Comparison of ENCODE assay signal across 2 cellular contexts in the genomic region with DNA sequence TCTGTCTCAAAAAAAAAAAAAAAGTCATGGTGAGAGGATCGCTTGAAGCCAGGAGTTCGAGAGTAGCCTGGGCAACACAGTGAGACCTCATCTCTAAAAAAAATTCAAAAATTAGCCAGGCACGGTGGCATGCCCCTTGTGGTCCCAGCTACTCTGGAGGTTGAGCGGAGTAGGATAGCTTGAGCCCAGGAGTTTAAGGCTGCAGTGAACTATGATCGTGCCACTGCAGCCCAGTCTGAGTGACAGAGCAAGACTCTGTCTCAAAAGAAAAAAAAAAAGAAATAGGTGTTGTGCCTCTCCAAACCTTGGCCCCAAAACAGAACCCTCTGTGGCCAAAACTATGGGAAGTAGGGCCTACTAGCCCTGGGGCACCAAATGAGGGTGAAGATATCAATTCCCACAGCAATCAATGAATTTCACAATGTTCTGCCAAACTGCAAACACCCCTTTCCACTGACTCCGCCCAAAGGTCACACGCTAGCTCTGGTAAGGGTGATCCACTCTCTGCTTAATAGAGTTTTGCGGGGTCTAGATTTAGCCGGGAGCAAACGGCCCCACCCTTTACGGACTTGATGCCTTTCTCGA.
TF ChIP-seq lines count a peak whose summit lies in the region.

No MANE protein-coding gene starts in this region.

TF ChIP-seq in SK-N-SH, 30 proteins besides CTCF, POLR2A, EP300 and RAD21:
- TF ChIP-seq POLR2AphosphoS5 (IDR thresholded peaks at IDR 0.05; ENCODE audit: low read depth, low read length) (peak; percentile 71; the same call in 1 of the 2 replicates), MXI1 (IDR thresholded peaks at IDR 0.05; ENCODE audit: low read depth, low read length) (no peak)

TF ChIP-seq in SK-N-SH treated with all-trans-retinoic acid at 6 μM for 48 hours, 23 proteins besides CTCF, POLR2A, EP300 and RAD21:
- no peak for TF ChIP-seq BACH2 (CRISPR knock-in tag; IDR thresholded peaks at IDR 0.05; ENCODE audit: borderline replicate concordance)
- no peak for TF ChIP-seq ZFP3 (CRISPR knock-in tag; IDR thresholded peaks at IDR 0.05)
- no peak for TF ChIP-seq ARNTL (CRISPR knock-in tag; IDR thresholded peaks at IDR 0.05; ENCODE audit: borderline replicate concordance, low read depth)
- no peak for TF ChIP-seq ZC3H10 (CRISPR knock-in tag; IDR thresholded peaks at IDR 0.05)
- no peak for TF ChIP-seq ESRRG (CRISPR knock-in tag; IDR thresholded peaks at IDR 0.05)
- TF ChIP-seq RARB (CRISPR knock-in tag; IDR thresholded peaks at IDR 0.05): no peak
- no peak for TF ChIP-seq GLIS3 (CRISPR knock-in tag; IDR thresholded peaks at IDR 0.05)
- no peak for TF ChIP-seq ZNF8 (CRISPR knock-in tag; IDR thresholded peaks at IDR 0.05)
- no peak for TF ChIP-seq ISL1 (CRISPR knock-in tag; IDR thresholded peaks at IDR 0.05)
- no peak for TF ChIP-seq CSRNP3 (CRISPR knock-in tag; IDR thresholded peaks at IDR 0.05)
- no peak for TF ChIP-seq PATZ1 (CRISPR knock-in tag; IDR thresholded peaks at IDR 0.05; ENCODE audit: borderline replicate concordance)
- TF ChIP-seq TOX (CRISPR knock-in tag; IDR thresholded peaks at IDR 0.05; ENCODE audit: borderline replicate concordance): no peak
- TF ChIP-seq CSDC2 (CRISPR knock-in tag; IDR thresholded peaks at IDR 0.05): no peak
- no peak for TF ChIP-seq ZFP30 (CRISPR knock-in tag; IDR thresholded peaks at IDR 0.05)
- TF ChIP-seq, protein P1, sequence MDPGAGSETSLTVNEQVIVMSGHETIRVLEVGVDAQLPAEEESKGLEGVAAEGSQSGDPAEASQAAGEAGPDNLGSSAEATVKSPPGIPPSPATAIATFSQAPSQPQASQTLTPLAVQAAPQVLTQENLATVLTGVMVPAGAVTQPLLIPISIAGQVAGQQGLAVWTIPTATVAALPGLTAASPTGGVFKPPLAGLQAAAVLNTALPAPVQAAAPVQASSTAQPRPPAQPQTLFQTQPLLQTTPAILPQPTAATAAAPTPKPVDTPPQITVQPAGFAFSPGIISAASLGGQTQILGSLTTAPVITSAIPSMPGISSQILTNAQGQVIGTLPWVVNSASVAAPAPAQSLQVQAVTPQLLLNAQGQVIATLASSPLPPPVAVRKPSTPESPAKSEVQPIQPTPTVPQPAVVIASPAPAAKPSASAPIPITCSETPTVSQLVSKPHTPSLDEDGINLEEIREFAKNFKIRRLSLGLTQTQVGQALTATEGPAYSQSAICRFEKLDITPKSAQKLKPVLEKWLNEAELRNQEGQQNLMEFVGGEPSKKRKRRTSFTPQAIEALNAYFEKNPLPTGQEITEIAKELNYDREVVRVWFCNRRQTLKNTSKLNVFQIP (CRISPR knock-in tag; IDR thresholded peaks at IDR 0.05; ENCODE audit: borderline replicate concordance, low read depth): no peak
- TF ChIP-seq, protein P2, sequence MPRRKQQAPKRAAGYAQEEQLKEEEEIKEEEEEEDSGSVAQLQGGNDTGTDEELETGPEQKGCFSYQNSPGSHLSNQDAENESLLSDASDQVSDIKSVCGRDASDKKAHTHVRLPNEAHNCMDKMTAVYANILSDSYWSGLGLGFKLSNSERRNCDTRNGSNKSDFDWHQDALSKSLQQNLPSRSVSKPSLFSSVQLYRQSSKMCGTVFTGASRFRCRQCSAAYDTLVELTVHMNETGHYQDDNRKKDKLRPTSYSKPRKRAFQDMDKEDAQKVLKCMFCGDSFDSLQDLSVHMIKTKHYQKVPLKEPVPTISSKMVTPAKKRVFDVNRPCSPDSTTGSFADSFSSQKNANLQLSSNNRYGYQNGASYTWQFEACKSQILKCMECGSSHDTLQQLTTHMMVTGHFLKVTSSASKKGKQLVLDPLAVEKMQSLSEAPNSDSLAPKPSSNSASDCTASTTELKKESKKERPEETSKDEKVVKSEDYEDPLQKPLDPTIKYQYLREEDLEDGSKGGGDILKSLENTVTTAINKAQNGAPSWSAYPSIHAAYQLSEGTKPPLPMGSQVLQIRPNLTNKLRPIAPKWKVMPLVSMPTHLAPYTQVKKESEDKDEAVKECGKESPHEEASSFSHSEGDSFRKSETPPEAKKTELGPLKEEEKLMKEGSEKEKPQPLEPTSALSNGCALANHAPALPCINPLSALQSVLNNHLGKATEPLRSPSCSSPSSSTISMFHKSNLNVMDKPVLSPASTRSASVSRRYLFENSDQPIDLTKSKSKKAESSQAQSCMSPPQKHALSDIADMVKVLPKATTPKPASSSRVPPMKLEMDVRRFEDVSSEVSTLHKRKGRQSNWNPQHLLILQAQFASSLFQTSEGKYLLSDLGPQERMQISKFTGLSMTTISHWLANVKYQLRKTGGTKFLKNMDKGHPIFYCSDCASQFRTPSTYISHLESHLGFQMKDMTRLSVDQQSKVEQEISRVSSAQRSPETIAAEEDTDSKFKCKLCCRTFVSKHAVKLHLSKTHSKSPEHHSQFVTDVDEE (CRISPR knock-in tag; IDR thresholded peaks at IDR 0.05): no peak
TF ChIP-seq in SK-N-SH treated with all-trans-retinoic acid at 6 μM for 48 hours: peak in this region for 0.
